8 cellular contexts compared by ENCODE assay signal in genomic region chr14:91415794-91416743, GRCh38. TPM values are rescaled to one million over a fixed set of nuclear protein-coding genes. Genes with fewer than 3 reads are reported as not detected.
DNase-seq lines count a peak whose midpoint lies in the region; ATAC-seq lines count a peak whose summit lies in the region.

No MANE protein-coding gene starts in this region.

- intact Hi-C loops in left colon (cut with DNase I, micrococcal nuclease), result loop anchor here in 1 of 2 donors (5.0 kb wide), 1 partner anchor 94 kb away; no protein-coding TSS in a partner anchor

- ATAC-seq in GM18870 (IDR thresholded peaks at IDR 0.05; ENCODE audit: unreplicated experiment), result peak; percentile 58
- peak; percentile 55 for ATAC-seq in HG03060 (IDR thresholded peaks at IDR 0.05; ENCODE audit: low read depth, unreplicated experiment)
- no peak for ATAC-seq in left colon

- peak; percentile 44 to 50 for DNase-seq in AML-193 (lab: John Stamatoyannopoulos, UW)
- DNase-seq in NOMO-1 treated with DMSO at 0.1 percent for 48 hours (lab: John Stamatoyannopoulos, UW; ENCODE audit: unreplicated experiment), result peak; percentile 53
- peak; percentile 71 for DNase-seq in activated naive CD4-positive, alpha-beta T cell treated with Interleukin-2 at 50 U/mL for 16 hours
- DNase-seq in left colon, result peak; percentile 49 to 68
- peak; percentile 77 for DNase-seq in stimulated activated CD8-positive, alpha-beta memory T cell treated with anti-CD3 and anti-CD28 coated beads, Interleukin-4, amount 100 ng/mL, for 48 hours
- DNase-seq in NCI-H82 (lab: John Stamatoyannopoulos, UW), result no peak

RNA-seq across cellular contexts. Expression of gene CCDC88C, which starts 1.6 kb away (rescaled TPM):
- 10 to 100 TPM; 52.4 to 65.8 TPM for total RNA-seq in left colon
